ENCODE assay signal across 10 cellular contexts in genomic region chr17:69060835-69061234, GRCh38. TPM values are rescaled to one million over a fixed set of nuclear protein-coding genes. Genes with fewer than 3 reads are reported as not detected.
DNase-seq lines count a peak whose midpoint lies in the region; ATAC-seq and TF ChIP-seq lines count a peak whose summit lies in the region.
"Had no signal": no experiment of that assay in that cellular context is flagged by ENCODE, and none has a peak within 500 bp of the region (broad histone marks: within the 10 kb centered on the region; RNA-seq: fewer than 3 reads in every experiment).

Gene ABCA9 (minus strand): TSS chr17:69060927. CDS start chr17:69051126, 9,801 bp downstream.

- H3K9me3 Mint-ChIP-seq in memory B cell = peaks cover 7% of the 10 kb centered on the region

- H3K9me2 ChIP-seq in Karpas-422 (replicated peaks; ENCODE audit: insufficient read depth, low read length) = no peaks in the 10 kb centered on the region

- peak within 1 kb of the TSS; percentile 73 for H3K27ac Mint-ChIP-seq in memory B cell
- H3K27ac Mint-ChIP-seq: activated CD4-positive, alpha-beta memory T cell treated with anti-CD3 and anti-CD28 coated beads, Interleukin-2, amount 10 ng/mL, durations not matched to agents 7 days and 5 days had no signal

- H3K36me3 Mint-ChIP-seq in memory B cell = peaks cover 6% of the 10 kb centered on the region

- H3K4me2 ChIP-seq in Karpas-422 (ENCODE audit: low read depth, low read length, poor library complexity, severe bottlenecking) = peak within 1 kb of the TSS; percentile 4

- no peak within 1 kb of the TSS for H3K9ac ChIP-seq in Karpas-422 (ENCODE audit: low read length)

- no peaks in the 10 kb centered on the region for H4K20me1 ChIP-seq in Karpas-422 (ENCODE audit: insufficient read depth, low read depth, low read length)

- peaks cover 1% of the 10 kb centered on the region for H3K27me3 Mint-ChIP-seq in memory B cell
- H3K27me3 Mint-ChIP-seq: activated CD4-positive, alpha-beta memory T cell treated with anti-CD3 and anti-CD28 coated beads, Interleukin-2, amount 10 ng/mL, durations not matched to agents 7 days and 5 days had no signal

- no peak within 1 kb of the TSS for H3K4me3 ChIP-seq in Karpas-422 (ENCODE audit: low read length)
- peak within 1 kb of the TSS; percentile 26 for H3K4me3 ChIP-seq in coronary artery
- no peak within 1 kb of the TSS for H3K4me3 ChIP-seq in stomach

- TF ChIP-seq EP300 in stomach (IDR thresholded peaks at IDR 0.05) = no peak

- TF ChIP-seq CTCF in coronary artery (IDR thresholded peaks at IDR 0.05) (no peak), stomach (IDR thresholded peaks at IDR 0.05) (no peak)

- no peak for ATAC-seq in memory B cell (ENCODE audit: low read depth)
- no peak for ATAC-seq in GM19452 (IDR thresholded peaks at IDR 0.05; ENCODE audit: unreplicated experiment)
- no peak for ATAC-seq in stimulated activated naive CD8-positive, alpha-beta T cell treated with anti-CD3 and anti-CD28 coated beads, Interleukin-15, Interleukin-2, amounts not matched to agents 100 U/mL and 50 U/mL, for 24 hours

- intact Hi-C loops in stomach (cut with DNase I; ENCODE audit: low total_unique reads) = no loop called here

- DNase-seq in Karpas-422 = no peak
- no peak for DNase-seq in coronary artery (ENCODE audit: low spot score)
- DNase-seq in memory B cell (ENCODE audit: low spot score in 2 of 2) = no peak
- DNase-seq in superior temporal gyrus (ENCODE audit: extremely low spot score) = peak; percentile 28
- DNase-seq in stimulated activated naive CD8-positive, alpha-beta T cell treated with anti-CD3 and anti-CD28 coated beads, Interleukin-15, Interleukin-2, amounts not matched to agents 100 U/mL and 50 U/mL, for 24 hours = no peak
- DNase-seq in activated CD8-positive, alpha-beta memory T cell treated with anti-CD3 and anti-CD28 coated beads, Interleukin-2, amount 50 U/mL, for 4 hours = no peak
- DNase-seq in stomach = no peak
- DNase-seq: activated CD4-positive, alpha-beta memory T cell treated with anti-CD3 and anti-CD28 coated beads, Interleukin-2, amount 10 ng/mL, durations not matched to agents 7 days and 5 days; NCI-H1048 had no signal

- H3K36me3 ChIP-seq in Karpas-422 (ENCODE audit: insufficient read depth, low read length) = no peaks in the 10 kb centered on the region
- H3K36me3 ChIP-seq in stomach = no peaks in the 10 kb centered on the region

- 8 to 30% (median 18%) methylated on average over 2 of the region's 2 CpGs for WGBS in stomach, 5 donors

- no peak within 1 kb of the TSS for H2AFZ ChIP-seq in Karpas-422 (ENCODE audit: low read length)

- no peak within 1 kb of the TSS for H3K27ac ChIP-seq in Karpas-422 (ENCODE audit: low read length)
- peak within 1 kb of the TSS; percentile 6 to 48 for H3K27ac ChIP-seq in coronary artery
- no peak within 1 kb of the TSS for H3K27ac ChIP-seq in stomach

- H3K9me3 ChIP-seq in Karpas-422 (ENCODE audit: low read length) = no peaks in the 10 kb centered on the region
- no peaks in the 10 kb centered on the region for H3K9me3 ChIP-seq in stomach

- H3K27me3 ChIP-seq in Karpas-422 (ENCODE audit: low read length) = no peaks in the 10 kb centered on the region
- H3K27me3 ChIP-seq in stomach = no peaks in the 10 kb centered on the region

- H3K4me3 Mint-ChIP-seq in memory B cell = no peak within 1 kb of the TSS
- H3K4me3 Mint-ChIP-seq: activated CD4-positive, alpha-beta memory T cell treated with anti-CD3 and anti-CD28 coated beads, Interleukin-2, amount 10 ng/mL, durations not matched to agents 7 days and 5 days had no signal

- no peaks in the 10 kb centered on the region for H3K79me2 ChIP-seq in Karpas-422 (ENCODE audit: low read length)

- peaks cover 8% of the 10 kb centered on the region for H3K4me1 ChIP-seq in Karpas-422 (ENCODE audit: low read length)
- H3K4me1 ChIP-seq in stomach = no peaks in the 10 kb centered on the region

- peaks cover 7% of the 10 kb centered on the region for H3K4me1 Mint-ChIP-seq in memory B cell

- TF ChIP-seq POLR2A in stomach (IDR thresholded peaks at IDR 0.05) = no peak

RNA-seq across cellular contexts. Expression of gene ABCA9, which starts in this region (rescaled TPM):
- total RNA-seq in Karpas-422 (2014; rRNA removed; shearing (Covaris generic); ENCODE audit: low replicate concordance) = not detected in 2 replicates
- total RNA-seq in stomach = 10 to 100 TPM in 3 of 5 donors, 1 to 10 TPM in 2; 4.1 to 38.5 (median 30.4) TPM
- polyA plus RNA-seq in stomach = 1 to 10 TPM; 1.4 to 2.3 (median 1.7) TPM

Comparison
In these comparisons a context has a peak if more than half of its experiments do, and no peak if none do; other contexts are left out.
1. H3K27ac ChIP-seq: peak in coronary artery (2 of 2); none in Karpas-422 (single experiment) and stomach (0 of 5).